ENCODE assay signal across 8 cellular contexts in the genomic region with DNA sequence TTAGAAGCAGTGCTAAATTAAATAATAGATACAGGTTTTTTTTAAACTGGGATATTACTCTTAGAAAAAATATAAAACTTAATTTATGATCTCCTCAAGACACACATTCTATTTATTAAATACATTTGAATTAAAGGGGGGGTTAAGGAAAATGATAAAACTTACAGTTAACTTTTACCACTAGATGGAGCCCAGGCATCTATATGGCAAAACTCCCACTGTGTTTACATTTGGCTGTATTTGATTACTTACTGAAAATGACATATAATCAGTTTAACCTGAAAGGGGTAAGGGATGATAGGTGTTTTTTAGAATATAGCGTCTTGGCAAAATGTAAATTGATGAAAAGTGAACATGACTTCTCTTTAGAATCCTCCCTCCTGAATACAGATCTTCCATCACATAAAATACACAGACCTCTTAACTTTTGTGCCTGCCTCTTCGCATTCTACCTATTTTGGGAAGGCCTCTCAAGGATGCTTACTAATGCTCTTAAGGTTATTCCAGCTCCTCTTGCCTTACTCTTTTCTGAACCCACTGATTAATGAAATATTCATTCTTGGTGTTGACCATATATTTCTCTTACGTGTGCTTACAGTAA.
DNase-seq lines count a peak whose midpoint lies in the region; ATAC-seq and TF ChIP-seq lines count a peak whose summit lies in the region.

No MANE protein-coding gene starts in this region.

- no peak overlapping the region for H3K4me3 Mint-ChIP-seq in H9

- no peak overlapping the region for H3K4ac ChIP-seq in H9 (ENCODE audit: low read depth, low read length)

- no peaks in the 10 kb centered on the region for H3K27me3 Mint-ChIP-seq in H9 (ENCODE audit: low read depth)

- H2BK12ac ChIP-seq in H9 (ENCODE audit: insufficient read length, low read depth, low read length) = no peak overlapping the region

- H3K27me3 ChIP-seq in H9 (ENCODE audit: insufficient read depth, low read length) = no peaks in the 10 kb centered on the region
- H3K27me3 ChIP-seq in PC-9 (ENCODE audit: insufficient read depth, low read depth) = no peaks in the 10 kb centered on the region

- WGBS in H9 (ENCODE audit: extremely low coverage, insufficient read length, low lambda C conversion rate) = no CpG with 5 or more reads among the region's 3 CpGs

- no peaks in the 10 kb centered on the region for H3K23me2 ChIP-seq in H9 (ENCODE audit: insufficient read length, low read depth, low read length, poor library complexity, severe bottlenecking)

- H3K14ac ChIP-seq in H9 (ENCODE audit: insufficient read depth, low read length) = no peak overlapping the region

- no peak overlapping the region for H2AK5ac ChIP-seq in H9 (ENCODE audit: insufficient read length, low read length)

- no peak overlapping the region for H3K4me3 ChIP-seq in AG09309 (ENCODE audit: control insufficient read depth, low read depth, low read length)
- H3K4me3 ChIP-seq in PC-9 = no peak overlapping the region
- no peak overlapping the region for H3K4me3 ChIP-seq in foreskin fibroblast (ENCODE audit: low read depth in 1 of 2, low read length in 2 of 2)

- POLR2A ChIA-PET in PC-9 (lab: Charles Lee; ENCODE audit: unreplicated experiment) = no interaction called here

- intact Hi-C loops in PC-9 (cut with micrococcal nuclease; ENCODE audit: unreplicated experiment) = loop anchor here (1.0 to 2.0 kb wide), 2 partner anchors 395 to 745 kb away; no protein-coding TSS in a partner anchor

- no peak overlapping the region for H2BK5ac ChIP-seq in H9 (ENCODE audit: insufficient read length, low read length)

- no peak overlapping the region for H3K27ac ChIP-seq in H9 (ENCODE audit: insufficient read length, low read depth, low read length)
- no peak overlapping the region for H3K27ac ChIP-seq in PC-9

- H3K9me3 Mint-ChIP-seq in H9 = peaks cover 3% of the 10 kb centered on the region in 2 experiments

- no peak overlapping the region for H2BK120ac ChIP-seq in H9 (ENCODE audit: low read depth, low read length, poor library complexity, severe bottlenecking)

- no peak for DNase-seq in AG09309 (ENCODE audit: low read depth)
- DNase-seq in H9 = no peak
- DNase-seq in PC-9 = no peak
- DNase-seq in foreskin fibroblast = peak; percentile 33 to 70
- no peak for DNase-seq in NCI-H1930 (lab: John Stamatoyannopoulos, UW)

- no peak overlapping the region for H3T11ph ChIP-seq in H9 (ENCODE audit: low read length)

- no peaks in the 10 kb centered on the region for H3K79me2 ChIP-seq in H9 (ENCODE audit: insufficient read depth, low read length)
- no peaks in the 10 kb centered on the region for H3K79me2 ChIP-seq in PC-9 (ENCODE audit: low read depth)

- no peak overlapping the region for H3K9ac ChIP-seq in H9 (ENCODE audit: extremely low read depth, insufficient read length, low read length)

- no peak overlapping the region for H3K18ac ChIP-seq in H9 (ENCODE audit: insufficient read length, low read depth, low read length)

- H3K23ac ChIP-seq in H9 (ENCODE audit: insufficient read length, low read depth, low read length) = no peak overlapping the region

- no peak overlapping the region for H2BK15ac ChIP-seq in H9 (ENCODE audit: low read depth, low read length)

- no peak overlapping the region for H3K4me2 ChIP-seq in H9 (ENCODE audit: insufficient read depth, insufficient read length, low read length)
- no peak overlapping the region for H3K4me2 ChIP-seq in PC-9

- peaks cover 9 to 10% of the 10 kb centered on the region in 2 experiments for H3K4me1 Mint-ChIP-seq in H9

- H3K9me3 ChIP-seq in H9 (ENCODE audit: control insufficient read depth, low read depth, low read length) (no peaks in the 10 kb centered on the region), PC-9 (ENCODE audit: insufficient read depth, low read depth) (no peaks in the 10 kb centered on the region)

- H3K79me1 ChIP-seq in H9 (ENCODE audit: insufficient read depth, low read depth, low read length, poor library complexity, severe bottlenecking) = no peaks in the 10 kb centered on the region

- no peak overlapping the region for H2AFZ ChIP-seq in H9 (ENCODE audit: low read length)
- no peak overlapping the region for H2AFZ ChIP-seq in PC-9

- no TSS peak for BruUV-seq in PC-9 (replicated peaks; lab: Mats Ljungman, UMichigan)

- TF ChIP-seq CTCF in AG09309 (IDR thresholded peaks at IDR 0.05; ENCODE audit: control insufficient read depth, insufficient read depth, low read depth, low read length, missing control alignments) = peak; percentile 63
- TF ChIP-seq CTCF in H9 (conservative IDR thresholded peaks at IDR 0.05) = peak; percentile 76
- TF ChIP-seq CTCF in PC-9 (conservative IDR thresholded peaks at IDR 0.05) = peak; percentile 77
- peak; percentile 56 for TF ChIP-seq CTCF in foreskin fibroblast (IDR thresholded peaks at IDR 0.05; ENCODE audit: low read depth, low read length)

- peaks cover 0 to 4% (median 2%) of the 10 kb centered on the region in 3 experiments; a peak in 2 of 7 replicates for H3K36me3 Mint-ChIP-seq in H9 (ENCODE audit: insufficient read depth in 1 of 3, low read depth in 3 of 3)

- no peaks in the 10 kb centered on the region for H4K20me1 ChIP-seq in H9 (ENCODE audit: control insufficient read depth, insufficient read depth, insufficient read length)
- H4K20me1 ChIP-seq in PC-9 (ENCODE audit: insufficient read depth) = no peaks in the 10 kb centered on the region

- H3K9me2 ChIP-seq in PC-9 (ENCODE audit: insufficient read depth) = no peaks in the 10 kb centered on the region

- H3K56ac ChIP-seq in H9 (ENCODE audit: insufficient read length, low read depth, low read length) = no peak overlapping the region

- no peak overlapping the region; a peak in 1 of 7 replicates for H3K27ac Mint-ChIP-seq in H9

- no peak overlapping the region for H4K5ac ChIP-seq in H9 (ENCODE audit: insufficient read length, low read depth, low read length)

- H3K36me3 ChIP-seq in PC-9 (ENCODE audit: low read depth) = no peaks in the 10 kb centered on the region

- no peak overlapping the region for H2BK20ac ChIP-seq in H9 (ENCODE audit: low read depth, low read length, poor library complexity, severe bottlenecking)

- H3K4me1 ChIP-seq in H9 (ENCODE audit: insufficient read depth, low read length) = no peaks in the 10 kb centered on the region; the same call in 1 of the 2 replicates
- no peaks in the 10 kb centered on the region for H3K4me1 ChIP-seq in PC-9 (replicated peaks; ENCODE audit: insufficient read depth)

- H4K91ac ChIP-seq in H9 (ENCODE audit: insufficient read length, low read depth, low read length) = no peak overlapping the region

- no peak for ATAC-seq in GM19035 (IDR thresholded peaks at IDR 0.05; ENCODE audit: unreplicated experiment)
- ATAC-seq in GM18873 (IDR thresholded peaks at IDR 0.05; ENCODE audit: low FRiP score, unreplicated experiment) = no peak
- no peak for ATAC-seq in GM21717 (IDR thresholded peaks at IDR 0.05; ENCODE audit: unreplicated experiment)

- CTCF ChIA-PET in PC-9 (lab: Charles Lee) = no interaction called here

- no peaks in the 10 kb centered on the region for H3F3A ChIP-seq in PC-9 (ENCODE audit: insufficient read depth, low read depth)

- H4K8ac ChIP-seq in H9 (replicated peaks; ENCODE audit: insufficient read length, low read depth, low read length) = no peak overlapping the region

Comparison
In these comparisons a context has a peak if more than half of its experiments do, and no peak if none do; other contexts are left out.
1. DNase-seq: peak in foreskin fibroblast (2 of 2); none in AG09309 (single experiment), H9 (single experiment), PC-9 (0 of 2) and NCI-H1930 (0 of 2).
2. Peak in every context shown above with its lines, with median percentiles within 50 percentile points of each other: CTCF ChIP-seq.